Comparison of ENCODE assay signal across 16 cellular contexts in the genomic region with DNA sequence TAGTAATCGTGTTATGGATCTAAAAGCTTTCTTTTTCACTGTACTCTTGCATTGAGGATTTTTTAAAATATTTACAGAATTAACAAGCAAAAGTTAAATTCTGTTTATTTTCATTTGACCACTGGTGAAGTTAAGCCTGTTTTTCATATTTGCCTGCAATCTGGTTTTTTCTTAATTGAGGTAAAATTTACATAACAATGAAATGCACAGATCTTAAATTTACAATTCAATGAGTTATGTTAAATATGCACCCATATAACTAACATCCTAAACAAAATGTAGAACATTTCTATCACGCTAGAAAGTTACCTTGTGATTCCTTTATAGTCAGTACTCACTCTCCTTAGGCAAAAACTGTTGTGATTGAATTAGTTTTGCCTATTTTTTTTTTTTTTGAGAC. TPM values are rescaled to one million over a fixed set of nuclear protein-coding genes. Genes with fewer than 3 reads are reported as not detected.
DNase-seq lines count a peak whose midpoint lies in the region; ATAC-seq and TF ChIP-seq lines count a peak whose summit lies in the region.
"Had no signal": no experiment of that assay in that cellular context is flagged by ENCODE, and none has a peak within 500 bp of the region (broad histone marks: within the 10 kb centered on the region; RNA-seq: fewer than 3 reads in every experiment).

No MANE protein-coding gene starts in this region.

- no peak for TF ChIP-seq CTCF in GM23338 (conservative IDR thresholded peaks at IDR 0.05; ENCODE audit: low read depth in 2 of 2)

- peaks cover 4% of the 10 kb centered on the region; the same call in 1 of the 2 replicates for H3F3A ChIP-seq in GM23338 (replicated peaks; ENCODE audit: low read depth)

- H3K9me2 ChIP-seq in GM23338 (ENCODE audit: insufficient read depth) = no peaks in the 10 kb centered on the region

- no peak for DNase-seq in GM23338 (ENCODE audit: low spot score)
- DNase-seq in midbrain (lab: John Stamatoyannopoulos, UW) = no peak
- DNase-seq in naive thymus-derived CD4-positive, alpha-beta T cell = no peak
- no peak for DNase-seq in activated naive CD8-positive, alpha-beta T cell treated with anti-CD3 and anti-CD28 coated beads, Interleukin-2, amount 50 U/mL, for 24 hours
- DNase-seq: ACHN; BE2C; C1 segment of cervical spinal cord; Caco-2; CD4-positive, CD25-positive, alpha-beta regulatory T cell; CD8-positive, alpha-beta memory T cell; GDM1; HCEC 1CT had no signal

- POLR2A ChIA-PET in naive thymus-derived CD4-positive, alpha-beta T cell (lab: Charles Lee) = interaction anchor here (0.6 kb wide), 1 partner anchor 167 kb away, joined by 5 read pairs; no protein-coding TSS in a partner anchor

- no peak overlapping the region for H3K4me3 ChIP-seq in GM23338
- no peak overlapping the region for H3K4me3 ChIP-seq in HUES64 (ENCODE audit: low read length)
- peak overlapping the region; percentile 29; the same call in 1 of the 2 replicates for H3K4me3 ChIP-seq in iPS-20b (ENCODE audit: low read length)
- H3K4me3 ChIP-seq in naive thymus-derived CD4-positive, alpha-beta T cell (ENCODE audit: low read length) = no peak overlapping the region

- H3K9me3 Mint-ChIP-seq in GM23338 = peaks cover 5% of the 10 kb centered on the region; the same call in 1 of the 3 replicates
- no peaks in the 10 kb centered on the region for H3K9me3 Mint-ChIP-seq in naive thymus-derived CD4-positive, alpha-beta T cell
- H3K9me3 Mint-ChIP-seq in activated naive CD8-positive, alpha-beta T cell treated with anti-CD3 and anti-CD28 coated beads, Interleukin-2, amount 50 U/mL, for 24 hours = no peaks in the 10 kb centered on the region
- H3K9me3 Mint-ChIP-seq: CD4-positive, CD25-positive, alpha-beta regulatory T cell; CD8-positive, alpha-beta memory T cell had no signal

- H3K27ac ChIP-seq in GM23338 (ENCODE audit: low read depth) (peak overlapping the region; percentile 86), HUES64 (ENCODE audit: low read depth, low read length) (peak overlapping the region; percentile 74), iPS-20b (ENCODE audit: low read length) (peak overlapping the region; percentile 85)
- H3K27ac ChIP-seq in naive thymus-derived CD4-positive, alpha-beta T cell (ENCODE audit: low read depth, low read length) = no peak overlapping the region
- H3K27ac ChIP-seq: KMS-11 had no signal

- peaks cover 21% of the 10 kb centered on the region for H3K4me1 Mint-ChIP-seq in GM23338
- H3K4me1 Mint-ChIP-seq in naive thymus-derived CD4-positive, alpha-beta T cell = peaks cover 0 to 2% (median 0%) of the 10 kb centered on the region in 7 donors
- H3K4me1 Mint-ChIP-seq in activated naive CD8-positive, alpha-beta T cell treated with anti-CD3 and anti-CD28 coated beads, Interleukin-2, amount 50 U/mL, for 24 hours = no peaks in the 10 kb centered on the region

- H3K27me3 Mint-ChIP-seq in GM23338 (ENCODE audit: insufficient read depth, low read depth, poor library complexity) = no peaks in the 10 kb centered on the region
- no peaks in the 10 kb centered on the region for H3K27me3 Mint-ChIP-seq in naive thymus-derived CD4-positive, alpha-beta T cell
- H3K27me3 Mint-ChIP-seq in activated naive CD8-positive, alpha-beta T cell treated with anti-CD3 and anti-CD28 coated beads, Interleukin-2, amount 50 U/mL, for 24 hours = no peaks in the 10 kb centered on the region
- H3K27me3 Mint-ChIP-seq: CD4-positive, CD25-positive, alpha-beta regulatory T cell; CD8-positive, alpha-beta memory T cell had no signal

- ATAC-seq in GM23338 (no peak; the same call in 1 of the 3 replicates), GM21529 (IDR thresholded peaks at IDR 0.05; ENCODE audit: unreplicated experiment) (no peak)
- no peak for ATAC-seq in naive thymus-derived CD4-positive, alpha-beta T cell
- no peak for ATAC-seq in activated naive CD8-positive, alpha-beta T cell treated with anti-CD3 and anti-CD28 coated beads, Interleukin-2, amount 50 U/mL, for 24 hours

- H3K9ac ChIP-seq in HUES64 (ENCODE audit: low read depth, low read length) (no peak overlapping the region), iPS-20b (ENCODE audit: low read depth, low read length) (peak overlapping the region; percentile 56; the same call in 1 of the 2 replicates)
- H3K9ac ChIP-seq: KMS-11 had no signal

- no peaks in the 10 kb centered on the region for H3K27me3 ChIP-seq in GM23338 (ENCODE audit: insufficient read depth)
- no peaks in the 10 kb centered on the region for H3K27me3 ChIP-seq in HUES64 (ENCODE audit: insufficient read depth, low read length)
- H3K27me3 ChIP-seq in iPS-20b (ENCODE audit: insufficient read depth, low read length) = no peaks in the 10 kb centered on the region
- H3K27me3 ChIP-seq in naive thymus-derived CD4-positive, alpha-beta T cell (ENCODE audit: control insufficient read depth in 2 of 2, insufficient read depth in 2 of 2, low read length in 2 of 2) = no peaks in the 10 kb centered on the region
- H3K27me3 ChIP-seq: BE2C had no signal

- peaks cover 2% of the 10 kb centered on the region; the same call in 1 of the 2 replicates for H3K9me3 ChIP-seq in HUES64 (ENCODE audit: insufficient read depth, low read depth, low read length)
- H3K9me3 ChIP-seq in iPS-20b (ENCODE audit: insufficient read depth, low read depth, low read length) = no peaks in the 10 kb centered on the region
- H3K9me3 ChIP-seq in naive thymus-derived CD4-positive, alpha-beta T cell (ENCODE audit: control insufficient read depth in 2 of 3, low read length in 3 of 3) = no peaks in the 10 kb centered on the region
- H3K9me3 ChIP-seq: BE2C, Caco-2 had no signal

- no peaks in the 10 kb centered on the region for H3K79me2 ChIP-seq in GM23338 (replicated peaks; ENCODE audit: insufficient read depth)

- H3K36me3 Mint-ChIP-seq in GM23338 (ENCODE audit: low read depth) = peaks cover 46% of the 10 kb centered on the region
- peaks cover 7 to 49% (median 28%) of the 10 kb centered on the region in 5 donors for H3K36me3 Mint-ChIP-seq in naive thymus-derived CD4-positive, alpha-beta T cell
- H3K36me3 Mint-ChIP-seq in activated naive CD8-positive, alpha-beta T cell treated with anti-CD3 and anti-CD28 coated beads, Interleukin-2, amount 50 U/mL, for 24 hours (ENCODE audit: low read depth) = peaks cover 35% of the 10 kb centered on the region

- H3K4me2 ChIP-seq in GM23338 = peak overlapping the region; percentile 15; the same call in 1 of the 2 replicates
- H3K4me2 ChIP-seq: KMS-11 had no signal

- no peak overlapping the region for H3K4me3 Mint-ChIP-seq in GM23338
- H3K4me3 Mint-ChIP-seq in naive thymus-derived CD4-positive, alpha-beta T cell = no peak overlapping the region
- no peak overlapping the region for H3K4me3 Mint-ChIP-seq in activated naive CD8-positive, alpha-beta T cell treated with anti-CD3 and anti-CD28 coated beads, Interleukin-2, amount 50 U/mL, for 24 hours
- H3K4me3 Mint-ChIP-seq: CD4-positive, CD25-positive, alpha-beta regulatory T cell; CD8-positive, alpha-beta memory T cell had no signal

- H3K4me1 ChIP-seq in GM23338 (ENCODE audit: insufficient read depth) (peaks cover 12% of the 10 kb centered on the region), HUES64 (ENCODE audit: insufficient read depth, low read length) (peaks cover 11% of the 10 kb centered on the region), iPS-20b (ENCODE audit: insufficient read depth, low read length) (peaks cover 14% of the 10 kb centered on the region; the same call in 1 of the 2 replicates)
- no peaks in the 10 kb centered on the region for H3K4me1 ChIP-seq in naive thymus-derived CD4-positive, alpha-beta T cell (ENCODE audit: control insufficient read depth in 2 of 2, insufficient read depth in 2 of 2, low read length in 2 of 2)
- H3K4me1 ChIP-seq: BE2C had no signal

- H3K36me3 ChIP-seq in GM23338 (ENCODE audit: insufficient read depth) (peaks cover 21% of the 10 kb centered on the region), HUES64 (ENCODE audit: insufficient read depth, low read length) (peaks cover 42% of the 10 kb centered on the region), iPS-20b (ENCODE audit: insufficient read depth, low read depth, low read length) (peaks cover 38% of the 10 kb centered on the region)
- peaks cover 10 to 44% (median 16%) of the 10 kb centered on the region in 3 experiments for H3K36me3 ChIP-seq in naive thymus-derived CD4-positive, alpha-beta T cell (ENCODE audit: control insufficient read depth in 2 of 3, insufficient read depth in 3 of 3, low read length in 3 of 3)

- no CpG with 5 or more reads among the region's 2 CpGs for WGBS in HUES64

- no peaks in the 10 kb centered on the region for H4K20me1 ChIP-seq in GM23338 (replicated peaks; ENCODE audit: insufficient read depth)

- CTCF ChIA-PET in naive thymus-derived CD4-positive, alpha-beta T cell (lab: Charles Lee) = interaction anchor here (0.6 kb wide), 2 partner anchors 11 to 589 kb away, joined by 4 to 15 read pairs; no protein-coding TSS in a partner anchor

- H2AFZ ChIP-seq in GM23338 = no peak overlapping the region

- intact Hi-C loops in naive thymus-derived CD4-positive, alpha-beta T cell (cut with micrococcal nuclease) = no loop called here

- H3K27ac Mint-ChIP-seq in GM23338 = peak overlapping the region; percentile 58
- no peak overlapping the region for H3K27ac Mint-ChIP-seq in naive thymus-derived CD4-positive, alpha-beta T cell
- no peak overlapping the region for H3K27ac Mint-ChIP-seq in activated naive CD8-positive, alpha-beta T cell treated with anti-CD3 and anti-CD28 coated beads, Interleukin-2, amount 50 U/mL, for 24 hours
- H3K27ac Mint-ChIP-seq: CD4-positive, CD25-positive, alpha-beta regulatory T cell had no signal

TF ChIP-seq in GM23338, 12 proteins besides CTCF, POLR2A, EP300 and RAD21:
- no peak for TF ChIP-seq POLR2AphosphoS5 (IDR thresholded peaks at IDR 0.05; ENCODE audit: low read depth)

RNA-seq across cellular contexts. Expression of gene WEE1, which starts 54.6 kb away (rescaled TPM):
- total RNA-seq in GM23338 (2014; rRNA removed; shearing (Covaris generic)) = 144 and 149 TPM in 2 replicates
- polyA plus RNA-seq in GM23338 (2016; fragmentation: Nextera tagmentation; extraction: Ambion mirVana) = 48.9 and 50.7 TPM in 2 replicates
- polyA plus RNA-seq in HUES64 (2013, experiment 1 of 2) = 63.0 TPM
- 64.2 TPM for polyA plus RNA-seq in HUES64 (2013, experiment 2 of 2)
- 10 to 100 TPM in 1 of 5 experiments, 1 to 10 TPM in 3, under 1 TPM in 1; 0.43 to 47.6 (median 1.9) TPM for total RNA-seq in naive thymus-derived CD4-positive, alpha-beta T cell
- under 1 TPM; 0.43 to 0.44 TPM for polyA plus RNA-seq in naive thymus-derived CD4-positive, alpha-beta T cell

RNA-seq across cellular contexts. Expression of gene ZNF143, which starts 58.0 kb away (rescaled TPM):
- total RNA-seq in GM23338 (2014; rRNA removed; shearing (Covaris generic)) = 43.3 and 44.2 TPM in 2 replicates
- polyA plus RNA-seq in GM23338 (2016; fragmentation: Nextera tagmentation; extraction: Ambion mirVana) = 30.7 and 33.5 TPM in 2 replicates
- polyA plus RNA-seq in HUES64 (2013, experiment 1 of 2) = 28.6 TPM
- polyA plus RNA-seq in HUES64 (2013, experiment 2 of 2) = 31.4 TPM
- 10 to 100 TPM; 29.6 to 47.5 (median 34.4) TPM for total RNA-seq in naive thymus-derived CD4-positive, alpha-beta T cell
- 10 to 100 TPM; 41.5 TPM for polyA plus RNA-seq in naive thymus-derived CD4-positive, alpha-beta T cell
